Comparison of ENCODE assay signal across 35 cellular contexts in the genomic region with DNA sequence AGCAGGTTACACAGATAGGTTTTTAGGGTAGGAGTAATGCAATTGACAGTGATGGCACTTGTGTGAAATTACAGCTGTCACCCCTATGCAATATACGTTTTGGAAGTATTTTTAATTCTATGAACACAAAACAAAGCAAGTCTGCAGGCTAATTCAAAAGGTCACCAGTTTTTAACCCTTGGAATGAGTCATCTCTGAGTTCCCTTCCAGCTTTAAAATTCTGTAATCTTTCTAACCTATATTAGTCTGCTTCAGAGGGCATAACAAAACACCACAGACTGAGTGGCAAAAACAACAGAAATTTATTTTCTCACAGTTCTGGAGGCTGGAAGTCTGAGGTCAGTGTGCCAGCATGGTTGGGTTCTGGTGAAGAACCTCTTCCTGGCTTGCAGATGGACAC.
DNase-seq lines count a peak whose midpoint lies in the region; ATAC-seq and TF ChIP-seq lines count a peak whose summit lies in the region.
"Had no signal": no experiment of that assay in that cellular context is flagged by ENCODE, and none has a peak within 500 bp of the region (broad histone marks: within the 10 kb centered on the region; RNA-seq: fewer than 3 reads in every experiment).

No MANE protein-coding gene starts in this region.

- H3K36me3 ChIP-seq in ACC112 (ENCODE audit: insufficient read depth, low read length), result no peaks in the 10 kb centered on the region
- H3K36me3 ChIP-seq in mesenchymal stem cell (ENCODE audit: control insufficient read depth in 1 of 2, insufficient read depth in 2 of 2, low read depth in 1 of 2, low read length in 2 of 2), result no peaks in the 10 kb centered on the region
- H3K36me3 ChIP-seq: ascending aorta, pancreas, right atrium auricular region, spleen, thyroid gland had no signal

- no peak overlapping the region for H2AK5ac ChIP-seq in mesenchymal stem cell (ENCODE audit: low read length, severe bottlenecking)

- H3K27ac ChIP-seq in ACC112 (ENCODE audit: low read depth, low read length) (peak overlapping the region; percentile 28; the same call in 1 of the 2 replicates), mesenchymal stem cell (ENCODE audit: low read length, poor library complexity, severe bottlenecking) (peak overlapping the region; percentile 77)
- H3K27ac ChIP-seq: A549, ascending aorta, HL-60, KMS-11, pancreas, right atrium auricular region, RWPE1, SK-N-MC, spleen, thyroid gland had no signal

- no peak overlapping the region for H3K14ac ChIP-seq in mesenchymal stem cell (ENCODE audit: low read length in 2 of 2)

- no peak overlapping the region for H2BK12ac ChIP-seq in mesenchymal stem cell (ENCODE audit: low read length in 2 of 2)

- WGBS in mesenchymal stem cell, result 44% methylated on average over 1 of the region's 1 CpG

- H2BK120ac ChIP-seq in mesenchymal stem cell (ENCODE audit: low read depth, low read length), result no peak overlapping the region

- no peaks in the 10 kb centered on the region for H3K27me3 ChIP-seq in ACC112 (ENCODE audit: insufficient read depth, low read length)
- H3K27me3 ChIP-seq in mesenchymal stem cell (ENCODE audit: control insufficient read depth in 1 of 2, insufficient read depth in 1 of 2, low read length in 2 of 2), result no peaks in the 10 kb centered on the region
- H3K27me3 ChIP-seq: ascending aorta, pancreas, right atrium auricular region, spleen, thyroid gland had no signal

- no peak overlapping the region for H3K4ac ChIP-seq in mesenchymal stem cell (ENCODE audit: low read depth in 1 of 2, low read length in 2 of 2)

- TF ChIP-seq CTCF in mesothelial cell of epicardium (IDR thresholded peaks at IDR 0.05; ENCODE audit: unreplicated experiment), result no peak

- no peak for ATAC-seq in GM18502 (IDR thresholded peaks at IDR 0.05; ENCODE audit: poor library complexity, unreplicated experiment)
- ATAC-seq: A549; activated T-cell treated with anti-CD3 and anti-CD28 coated beads, Interleukin-2, amount 50 U/mL, for 4 hours; GM12878; left colon; pancreas had no signal

- H3K36me3 Mint-ChIP-seq in mesothelial cell of epicardium, result no peaks in the 10 kb centered on the region
- H3K36me3 Mint-ChIP-seq: CD4-positive, alpha-beta memory T cell; immature natural killer cell had no signal

- H2BK5ac ChIP-seq in mesenchymal stem cell (ENCODE audit: low read depth, low read length, poor library complexity, severe bottlenecking), result no peak overlapping the region

- H3K27me3 Mint-ChIP-seq in mesothelial cell of epicardium (ENCODE audit: low read depth), result no peaks in the 10 kb centered on the region
- H3K27me3 Mint-ChIP-seq: activated B cell treated with CpG ODN at 0.5 μM for 24 hours; activated CD4-positive, alpha-beta T cell treated with anti-CD3 and anti-CD28 coated beads, Interleukin-2, amount 10 ng/mL, durations not matched to agents 7 days and 5 days; CD4-positive, alpha-beta memory T cell; stimulated activated naive CD8-positive, alpha-beta T cell treated with anti-CD3 and anti-CD28 coated beads, Interleukin-15, Interleukin-2, amounts not matched to agents 100 ng/mL and 50 ng/mL, for 24 hours had no signal

- no peaks in the 10 kb centered on the region for H3K9me3 ChIP-seq in mesenchymal stem cell (ENCODE audit: control insufficient read depth, low read length)
- H3K9me3 ChIP-seq: A549, pancreas, thyroid gland had no signal

- no peak overlapping the region for H3K4me3 ChIP-seq in ACC112 (ENCODE audit: low read depth, low read length)
- H3K4me3 ChIP-seq in mesenchymal stem cell (ENCODE audit: insufficient read depth in 1 of 2, low read depth in 1 of 2, low read length in 2 of 2), result no peak overlapping the region
- H3K4me3 ChIP-seq: A549, ascending aorta, GM12878, pancreas, right atrium auricular region, SK-N-MC, spleen, thyroid gland had no signal

- no peak overlapping the region for H3K4me2 ChIP-seq in mesenchymal stem cell (ENCODE audit: low read length, poor library complexity, severe bottlenecking)
- H3K4me2 ChIP-seq: A549, KMS-11 had no signal

- no peak overlapping the region for H3K4me3 Mint-ChIP-seq in mesothelial cell of epicardium
- H3K4me3 Mint-ChIP-seq: activated B cell treated with CpG ODN at 0.5 μM for 24 hours; activated CD4-positive, alpha-beta T cell treated with anti-CD3 and anti-CD28 coated beads, Interleukin-2, amount 10 ng/mL, durations not matched to agents 7 days and 5 days; activated T-cell treated with anti-CD3 and anti-CD28 coated beads, Interleukin-2, amount 50 U/mL, for 4 hours; CD4-positive, alpha-beta memory T cell; H9; immature natural killer cell; neural crest cell; stimulated activated naive CD8-positive, alpha-beta T cell treated with anti-CD3 and anti-CD28 coated beads, Interleukin-15, Interleukin-2, amounts not matched to agents 100 ng/mL and 50 ng/mL, for 24 hours had no signal

- no peak overlapping the region for H3K27ac Mint-ChIP-seq in mesothelial cell of epicardium
- H3K27ac Mint-ChIP-seq: activated B cell treated with CpG ODN at 0.5 μM for 24 hours; activated CD4-positive, alpha-beta T cell treated with anti-CD3 and anti-CD28 coated beads, Interleukin-2, amount 10 ng/mL, durations not matched to agents 7 days and 5 days; CD4-positive, alpha-beta memory T cell; H9; immature natural killer cell; stimulated activated naive CD8-positive, alpha-beta T cell treated with anti-CD3 and anti-CD28 coated beads, Interleukin-15, Interleukin-2, amounts not matched to agents 100 ng/mL and 50 ng/mL, for 24 hours had no signal

- no peaks in the 10 kb centered on the region for H3K79me1 ChIP-seq in mesenchymal stem cell (replicated peaks; ENCODE audit: low read length, poor library complexity, severe bottlenecking)

- H3K9ac ChIP-seq in mesenchymal stem cell (ENCODE audit: low read length), result no peak overlapping the region
- H3K9ac ChIP-seq: KMS-11 had no signal

- no peak overlapping the region for H4K8ac ChIP-seq in mesenchymal stem cell (ENCODE audit: low read length)

- H3K4me1 ChIP-seq in ACC112 (ENCODE audit: control insufficient read depth, insufficient read depth, low read length, unreplicated experiment) (peaks cover 14% of the 10 kb centered on the region), mesenchymal stem cell (ENCODE audit: control insufficient read depth, insufficient read depth, low read depth, low read length) (peaks cover 2% of the 10 kb centered on the region)
- H3K4me1 ChIP-seq: A549, ascending aorta, pancreas, right atrium auricular region, spleen, thyroid gland had no signal

- no peaks in the 10 kb centered on the region for H3K4me1 Mint-ChIP-seq in mesothelial cell of epicardium
- H3K4me1 Mint-ChIP-seq: activated B cell treated with CpG ODN at 0.5 μM for 24 hours; activated CD4-positive, alpha-beta T cell treated with anti-CD3 and anti-CD28 coated beads, Interleukin-2, amount 10 ng/mL, durations not matched to agents 7 days and 5 days; CD4-positive, alpha-beta memory T cell; H9; immature natural killer cell had no signal

- no peak overlapping the region for H2AFZ ChIP-seq in ACC112 (ENCODE audit: low read length, unreplicated experiment)
- no peak overlapping the region for H2AFZ ChIP-seq in mesenchymal stem cell (ENCODE audit: low read depth, low read length)

- H3K79me2 ChIP-seq in ACC112 (ENCODE audit: control insufficient read depth, insufficient read depth, low read length, unreplicated experiment), result no peaks in the 10 kb centered on the region

- peaks cover 31% of the 10 kb centered on the region for H3K9me3 Mint-ChIP-seq in mesothelial cell of epicardium

- DNase-seq in M059J (ENCODE audit: low read depth) (peak; percentile 24), brain pericyte (ENCODE audit: low read depth, low spot score) (peak; percentile 63), mesenchymal stem cell (no peak), hepatic stellate cell (ENCODE audit: low spot score) (no peak), hippocampal formation (lab: John Stamatoyannopoulos, UW) (no peak), mesothelial cell of epicardium (ENCODE audit: low spot score in 2 of 2, unreplicated experiment in 2 of 2) (no peak)
- DNase-seq: activated B cell treated with CpG ODN at 0.5 μM for 24 hours; activated CD4-positive, alpha-beta T cell treated with anti-CD3 and anti-CD28 coated beads, Interleukin-2, amount 10 ng/mL, durations not matched to agents 7 days and 5 days; activated gamma-delta T cell; activated T-cell treated with anti-CD3 and anti-CD28 coated beads, Interleukin-2, amount 50 U/mL, for 4 hours; AML-193; CD4-positive, alpha-beta memory T cell; dermis blood vessel endothelial cell; H9; immature natural killer cell; left colon; NCI-H1417 treated with DMSO at 0.1 percent for 48 hours; NCI-H2029 treated with DMSO at 0.1 percent for 48 hours; NCI-H82; pancreas; spleen; stimulated activated CD8-positive, alpha-beta memory T cell treated with anti-CD3 and anti-CD28 coated beads, Interleukin-4, amount 100 ng/mL, for 48 hours; thyroid gland had no signal

- H3K18ac ChIP-seq in mesenchymal stem cell (ENCODE audit: low read depth in 1 of 2, low read length in 2 of 2), result no peak overlapping the region

- no peak overlapping the region for H2BK15ac ChIP-seq in mesenchymal stem cell (ENCODE audit: low read depth, poor library complexity, severe bottlenecking)

- H4K91ac ChIP-seq in mesenchymal stem cell (ENCODE audit: low read length), result no peak overlapping the region

- no peak overlapping the region for H3K23ac ChIP-seq in mesenchymal stem cell (ENCODE audit: low read length in 2 of 2)

Comparison
In these comparisons a context has a peak if more than half of its experiments do, and no peak if none do; other contexts are left out.
1. DNase-seq: peak in M059J (single experiment) and brain pericyte (single experiment); none in mesenchymal stem cell (single experiment), hepatic stellate cell (single experiment), hippocampal formation (0 of 2) and mesothelial cell of epicardium (0 of 2).